8 cellular contexts compared by ENCODE assay signal in the genomic region with DNA sequence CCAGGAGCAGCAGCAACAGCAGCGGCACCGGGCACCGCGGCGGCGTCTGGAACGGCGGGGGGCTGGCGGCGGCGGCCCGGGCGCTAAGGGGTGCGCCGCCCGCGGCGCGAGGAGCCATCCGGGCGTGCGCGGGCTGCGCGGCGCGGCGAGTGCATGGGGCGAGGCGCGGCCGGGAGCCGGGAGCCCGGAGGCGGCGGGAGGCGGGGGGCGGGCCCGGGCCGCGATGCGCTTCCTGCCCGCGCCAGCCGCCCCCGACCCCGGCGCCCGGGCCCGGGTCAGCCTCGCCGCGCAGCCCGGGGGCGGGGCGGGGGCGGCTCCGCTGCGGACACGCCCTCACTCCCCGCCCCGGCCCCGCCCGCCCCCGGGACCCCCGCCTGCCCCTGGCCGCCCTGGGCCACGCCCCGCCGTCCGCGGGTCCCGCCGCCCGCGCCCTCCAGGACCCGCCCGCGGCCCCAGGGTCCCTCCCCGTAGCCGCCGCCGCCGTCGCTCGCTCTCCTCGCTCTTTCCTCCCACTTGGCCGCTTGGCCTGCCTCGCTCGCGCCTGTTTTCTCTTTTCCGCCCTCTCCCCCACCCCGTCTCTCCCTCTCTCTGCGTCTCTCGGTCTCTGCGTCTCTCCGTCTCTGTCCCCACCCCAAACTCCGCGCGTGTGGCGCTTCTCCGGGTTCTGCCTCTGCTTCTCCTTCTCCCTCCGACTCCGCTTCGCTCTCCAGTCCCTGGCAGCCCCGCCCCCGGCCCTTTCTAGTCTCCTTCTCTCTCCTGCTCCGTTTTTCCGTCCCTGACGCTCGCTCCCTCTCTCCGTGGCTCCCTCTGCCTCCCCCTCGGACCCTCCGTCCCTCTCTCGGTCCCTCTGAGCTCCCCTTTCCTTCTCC. TPM values are rescaled to one million over a fixed set of nuclear protein-coding genes. Genes with fewer than 3 reads are reported as not detected.
DNase-seq lines count a peak whose midpoint lies in the region; ATAC-seq and TF ChIP-seq lines count a peak whose summit lies in the region.

A gene with protein sequence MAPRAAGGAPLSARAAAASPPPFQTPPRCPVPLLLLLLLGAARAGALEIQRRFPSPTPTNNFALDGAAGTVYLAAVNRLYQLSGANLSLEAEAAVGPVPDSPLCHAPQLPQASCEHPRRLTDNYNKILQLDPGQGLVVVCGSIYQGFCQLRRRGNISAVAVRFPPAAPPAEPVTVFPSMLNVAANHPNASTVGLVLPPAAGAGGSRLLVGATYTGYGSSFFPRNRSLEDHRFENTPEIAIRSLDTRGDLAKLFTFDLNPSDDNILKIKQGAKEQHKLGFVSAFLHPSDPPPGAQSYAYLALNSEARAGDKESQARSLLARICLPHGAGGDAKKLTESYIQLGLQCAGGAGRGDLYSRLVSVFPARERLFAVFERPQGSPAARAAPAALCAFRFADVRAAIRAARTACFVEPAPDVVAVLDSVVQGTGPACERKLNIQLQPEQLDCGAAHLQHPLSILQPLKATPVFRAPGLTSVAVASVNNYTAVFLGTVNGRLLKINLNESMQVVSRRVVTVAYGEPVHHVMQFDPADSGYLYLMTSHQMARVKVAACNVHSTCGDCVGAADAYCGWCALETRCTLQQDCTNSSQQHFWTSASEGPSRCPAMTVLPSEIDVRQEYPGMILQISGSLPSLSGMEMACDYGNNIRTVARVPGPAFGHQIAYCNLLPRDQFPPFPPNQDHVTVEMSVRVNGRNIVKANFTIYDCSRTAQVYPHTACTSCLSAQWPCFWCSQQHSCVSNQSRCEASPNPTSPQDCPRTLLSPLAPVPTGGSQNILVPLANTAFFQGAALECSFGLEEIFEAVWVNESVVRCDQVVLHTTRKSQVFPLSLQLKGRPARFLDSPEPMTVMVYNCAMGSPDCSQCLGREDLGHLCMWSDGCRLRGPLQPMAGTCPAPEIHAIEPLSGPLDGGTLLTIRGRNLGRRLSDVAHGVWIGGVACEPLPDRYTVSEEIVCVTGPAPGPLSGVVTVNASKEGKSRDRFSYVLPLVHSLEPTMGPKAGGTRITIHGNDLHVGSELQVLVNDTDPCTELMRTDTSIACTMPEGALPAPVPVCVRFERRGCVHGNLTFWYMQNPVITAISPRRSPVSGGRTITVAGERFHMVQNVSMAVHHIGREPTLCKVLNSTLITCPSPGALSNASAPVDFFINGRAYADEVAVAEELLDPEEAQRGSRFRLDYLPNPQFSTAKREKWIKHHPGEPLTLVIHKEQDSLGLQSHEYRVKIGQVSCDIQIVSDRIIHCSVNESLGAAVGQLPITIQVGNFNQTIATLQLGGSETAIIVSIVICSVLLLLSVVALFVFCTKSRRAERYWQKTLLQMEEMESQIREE (N-terminal part only) (minus strand): TSS at position 155 of the 869 bp plus-strand sequence. CDS start 37 bp downstream, at position 118.

- ATAC-seq in T-cell (replicated peaks in 1 of 4) (peak; percentile 64 to 72 (median 67)), sciatic nerve (peak; percentile 65), HG03025 (IDR thresholded peaks at IDR 0.05; ENCODE audit: low FRiP score, unreplicated experiment) (no peak)

- no peaks in the 10 kb centered on the region for H3K9me3 Mint-ChIP-seq in T-cell

- peaks cover 6 to 9% of the 10 kb centered on the region in 2 donors for H3K27me3 Mint-ChIP-seq in T-cell

- no peaks in the 10 kb centered on the region for H3K36me3 Mint-ChIP-seq in T-cell

- H3K4me1 Mint-ChIP-seq in T-cell = peaks cover 28 to 35% (median 29%) of the 10 kb centered on the region in 3 donors

- peak within 1 kb of the TSS; percentile 82 for H3K27ac Mint-ChIP-seq in T-cell

- no peak for TF ChIP-seq CTCF in cardiac fibroblast (IDR thresholded peaks at IDR 0.05; ENCODE audit: low read depth, low read length)

- DNase-seq in DMS53 treated with DMSO at 0.1 percent for 48 hours (lab: John Stamatoyannopoulos, UW; ENCODE audit: unreplicated experiment) (peak; percentile 32), T-cell (peak in 15 of 34 experiments; percentile 12 to 51 (median 25)), cardiac fibroblast (ENCODE audit: low read depth in 2 of 2) (peak; percentile 85 to 88), sciatic nerve (ENCODE audit: low spot score) (peak; percentile 90), NCI-H526 treated with DMSO at 0.1 percent for 48 hours (lab: John Stamatoyannopoulos, UW) (no peak)

- TF ChIP-seq RAD21 in Ishikawa (IDR thresholded peaks at IDR 0.05; ENCODE audit: low read depth) = no peak

- CTCF ChIA-PET in T-cell (lab: Charles Lee) = interaction anchor here in 1 of 2 donors (0.6 kb wide), 1 partner anchor 121 kb away, joined by 4 read pairs; no protein-coding TSS in a partner anchor

- no peak for TF ChIP-seq EP300 in Ishikawa (IDR thresholded peaks at IDR 0.05; ENCODE audit: borderline replicate concordance)

- intact Hi-C loops in sciatic nerve (cut with DNase I) = no loop called here

- POLR2A ChIA-PET in T-cell (lab: Charles Lee) = no interaction called here

- H3K4me3 Mint-ChIP-seq in T-cell = peak within 1 kb of the TSS; percentile 89 to 98 (median 92)

- H3K4me3 ChIP-seq in cardiac fibroblast (replicated peaks in 1 of 2; ENCODE audit: low read depth in 2 of 2, low read length in 2 of 2) = peak within 1 kb of the TSS; percentile 73 to 99
- peak within 1 kb of the TSS; percentile 85 for H3K4me3 ChIP-seq in iPS-18c (ENCODE audit: insufficient read depth, low read depth, low read length)

- peaks cover 2% of the 10 kb centered on the region for H3K9me3 ChIP-seq in iPS-18c (ENCODE audit: control insufficient read depth, insufficient read depth, low read length)

TF ChIP-seq in Ishikawa, 13 proteins besides CTCF, POLR2A, EP300 and RAD21:
- TF ChIP-seq TAF1 (IDR thresholded peaks at IDR 0.05; ENCODE audit: low read depth) (peak; percentile 10; the same call in 1 of the 2 replicates), YY1 (IDR thresholded peaks at IDR 0.05; ENCODE audit: low read depth) (no peak), CEBPB (IDR thresholded peaks at IDR 0.05) (no peak), ZBTB7A (IDR thresholded peaks at IDR 0.05; ENCODE audit: low read depth) (0 out of 2 replicates have a peak, but pooled peaks have one; percentile 8), EGR1 (IDR thresholded peaks at IDR 0.05) (0 out of 2 replicates have a peak, but pooled peaks have one; percentile 12), FOXM1 (IDR thresholded peaks at IDR 0.05; ENCODE audit: borderline replicate concordance, low read depth) (no peak), TEAD4 (IDR thresholded peaks at IDR 0.05) (no peak)
- TF ChIP-seq, protein P1, sequence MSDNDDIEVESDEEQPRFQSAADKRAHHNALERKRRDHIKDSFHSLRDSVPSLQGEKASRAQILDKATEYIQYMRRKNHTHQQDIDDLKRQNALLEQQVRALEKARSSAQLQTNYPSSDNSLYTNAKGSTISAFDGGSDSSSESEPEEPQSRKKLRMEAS (IDR thresholded peaks at IDR 0.05) = peak; percentile 46; the same call in 1 of the 2 replicates
- TF ChIP-seq, protein P2, sequence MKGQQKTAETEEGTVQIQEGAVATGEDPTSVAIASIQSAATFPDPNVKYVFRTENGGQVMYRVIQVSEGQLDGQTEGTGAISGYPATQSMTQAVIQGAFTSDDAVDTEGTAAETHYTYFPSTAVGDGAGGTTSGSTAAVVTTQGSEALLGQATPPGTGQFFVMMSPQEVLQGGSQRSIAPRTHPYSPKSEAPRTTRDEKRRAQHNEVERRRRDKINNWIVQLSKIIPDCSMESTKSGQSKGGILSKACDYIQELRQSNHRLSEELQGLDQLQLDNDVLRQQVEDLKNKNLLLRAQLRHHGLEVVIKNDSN (IDR thresholded peaks at IDR 0.05) = no peak

RNA-seq across cellular contexts. Expression of the gene that starts here (rescaled TPM):
- total RNA-seq in T-cell = 10 to 100 TPM; 13.6 to 53.3 (median 44.9) TPM
- total RNA-seq in sciatic nerve = 319 TPM
